11 cellular contexts compared by ENCODE assay signal in the genomic region with DNA sequence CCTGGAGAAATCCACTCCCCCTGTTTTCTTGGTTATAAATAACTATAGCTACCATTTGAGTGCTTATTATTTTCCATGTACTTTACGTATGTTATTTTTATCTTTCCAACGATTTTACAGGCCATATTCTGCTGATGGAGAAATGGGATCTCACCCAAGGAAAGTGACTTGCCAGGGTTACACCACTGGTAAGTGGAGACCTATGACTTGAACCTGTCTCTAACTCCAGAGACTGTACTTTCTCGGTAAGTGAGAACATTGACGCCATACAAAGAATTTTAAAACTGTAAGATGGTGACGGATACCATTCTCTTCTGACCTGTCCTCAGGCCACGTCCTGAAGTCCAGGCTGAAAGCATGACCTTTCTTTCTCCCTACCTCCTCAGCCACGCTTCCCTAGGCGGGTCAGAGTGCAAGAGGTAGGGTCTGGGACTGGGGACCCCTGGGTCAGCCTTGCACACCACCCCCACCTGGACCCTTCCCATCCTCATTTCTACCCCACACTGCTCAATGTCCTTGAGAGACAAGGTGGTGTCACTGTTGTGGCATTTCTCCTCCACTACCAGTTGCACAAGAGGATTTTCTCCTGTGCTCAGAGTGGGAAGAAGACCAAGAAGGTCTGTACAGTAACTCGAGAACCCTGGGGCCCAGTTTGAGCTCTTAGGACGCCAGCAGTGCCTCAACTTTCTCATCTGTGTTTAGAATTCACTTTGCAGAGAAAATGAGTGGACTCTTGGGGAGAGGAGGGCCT. TPM values are rescaled to one million over a fixed set of nuclear protein-coding genes. Genes with fewer than 3 reads are reported as not detected.
DNase-seq lines count a peak whose midpoint lies in the region; ATAC-seq and TF ChIP-seq lines count a peak whose summit lies in the region.
"Had no signal": no experiment of that assay in that cellular context is flagged by ENCODE, and none has a peak within 500 bp of the region (broad histone marks: within the 10 kb centered on the region; RNA-seq: fewer than 3 reads in every experiment).

No MANE protein-coding gene starts in this region.

- no peak for DNase-seq in activated CD8-positive, alpha-beta T cell treated with anti-CD3 and anti-CD28 coated beads for 36 hours
- DNase-seq in activated CD8-positive, alpha-beta T cell treated with anti-CD3 and anti-CD28 coated beads, Interleukin-2, amount 10 ng/mL, durations not matched to agents 7 days and 5 days: no peak
- peak; percentile 8 for DNase-seq in amniotic epithelial cell (ENCODE audit: low read depth)
- no peak for DNase-seq in mesothelial cell of epicardium (ENCODE audit: low spot score in 2 of 2, unreplicated experiment in 2 of 2)
- DNase-seq in NOMO-1 (lab: John Stamatoyannopoulos, UW; ENCODE audit: unreplicated experiment in 2 of 2): no peak
- DNase-seq: PC-3, upper lobe of left lung had no signal

- peaks cover 33% of the 10 kb centered on the region for H3K27me3 Mint-ChIP-seq in activated CD8-positive, alpha-beta T cell treated with anti-CD3 and anti-CD28 coated beads for 36 hours
- peaks cover 51% of the 10 kb centered on the region for H3K27me3 Mint-ChIP-seq in activated CD8-positive, alpha-beta T cell treated with anti-CD3 and anti-CD28 coated beads, Interleukin-2, amount 10 ng/mL, durations not matched to agents 7 days and 5 days (ENCODE audit: low read depth)
- H3K27me3 Mint-ChIP-seq in mesothelial cell of epicardium (ENCODE audit: low read depth): peaks cover 75% of the 10 kb centered on the region

- TF ChIP-seq CTCF in activated CD8-positive, alpha-beta T cell treated with anti-CD3 and anti-CD28 coated beads for 36 hours (IDR thresholded peaks at IDR 0.05): no peak
- TF ChIP-seq CTCF in mesothelial cell of epicardium (IDR thresholded peaks at IDR 0.05; ENCODE audit: unreplicated experiment): no peak

- CTCF ChIA-PET in activated CD8-positive, alpha-beta T cell treated with anti-CD3 and anti-CD28 coated beads for 36 hours (lab: Charles Lee): interaction anchor here (0.9 to 10.0 kb wide), 4 partner anchors 75 to 131 kb away, joined by 3 to 253 read pairs (median 3); no protein-coding TSS in a partner anchor
- CTCF ChIA-PET in activated CD8-positive, alpha-beta T cell treated with anti-CD3 and anti-CD28 coated beads, Interleukin-2, amount 10 ng/mL, durations not matched to agents 7 days and 5 days (lab: Charles Lee): interaction anchor here (1.6 to 9.7 kb wide), 2 partner anchors 76 to 91 kb away, joined by 7 to 275 read pairs; no protein-coding TSS in a partner anchor

- intact Hi-C loops in activated CD8-positive, alpha-beta T cell treated with anti-CD3 and anti-CD28 coated beads for 36 hours (cut with micrococcal nuclease): loop anchor here (5.0 kb wide), 2 partner anchors 58 to 133 kb away; no protein-coding TSS in a partner anchor

- no peaks in the 10 kb centered on the region for H3K36me3 Mint-ChIP-seq in activated CD8-positive, alpha-beta T cell treated with anti-CD3 and anti-CD28 coated beads for 36 hours (ENCODE audit: low read depth)
- no peaks in the 10 kb centered on the region for H3K36me3 Mint-ChIP-seq in activated CD8-positive, alpha-beta T cell treated with anti-CD3 and anti-CD28 coated beads, Interleukin-2, amount 10 ng/mL, durations not matched to agents 7 days and 5 days (ENCODE audit: low read depth)
- H3K36me3 Mint-ChIP-seq in mesothelial cell of epicardium: peaks cover 2% of the 10 kb centered on the region

- no peaks in the 10 kb centered on the region for H3K36me3 ChIP-seq in subcutaneous abdominal adipose tissue (ENCODE audit: control insufficient read depth in 5 of 5, insufficient read depth in 5 of 5, low read length in 5 of 5)
- H3K36me3 ChIP-seq: adrenal gland, upper lobe of left lung had no signal

- H3K9me3 ChIP-seq in subcutaneous abdominal adipose tissue (ENCODE audit: control insufficient read depth in 5 of 5, low read length in 5 of 5): no peaks in the 10 kb centered on the region
- H3K9me3 ChIP-seq: adrenal gland, upper lobe of left lung had no signal

- peak overlapping the region; percentile 60 for H3K4me3 Mint-ChIP-seq in activated CD8-positive, alpha-beta T cell treated with anti-CD3 and anti-CD28 coated beads for 36 hours
- no peak overlapping the region for H3K4me3 Mint-ChIP-seq in activated CD8-positive, alpha-beta T cell treated with anti-CD3 and anti-CD28 coated beads, Interleukin-2, amount 10 ng/mL, durations not matched to agents 7 days and 5 days
- peak overlapping the region; percentile 72 for H3K4me3 Mint-ChIP-seq in mesothelial cell of epicardium

- no peaks in the 10 kb centered on the region for H3K9me3 Mint-ChIP-seq in activated CD8-positive, alpha-beta T cell treated with anti-CD3 and anti-CD28 coated beads for 36 hours
- no peaks in the 10 kb centered on the region for H3K9me3 Mint-ChIP-seq in activated CD8-positive, alpha-beta T cell treated with anti-CD3 and anti-CD28 coated beads, Interleukin-2, amount 10 ng/mL, durations not matched to agents 7 days and 5 days (ENCODE audit: insufficient read depth)
- no peaks in the 10 kb centered on the region for H3K9me3 Mint-ChIP-seq in mesothelial cell of epicardium

- peaks cover 11 to 75% (median 64%) of the 10 kb centered on the region in 5 donors for H3K4me1 ChIP-seq in subcutaneous abdominal adipose tissue (ENCODE audit: control insufficient read depth in 5 of 5, insufficient read depth in 5 of 5, low read length in 5 of 5)

- POLR2A ChIA-PET in activated CD8-positive, alpha-beta T cell treated with anti-CD3 and anti-CD28 coated beads for 36 hours (lab: Charles Lee): interaction anchor here (0.6 kb wide), 1 partner anchor 104 kb away, joined by 3 read pairs; no protein-coding TSS in a partner anchor
- POLR2A ChIA-PET in activated CD8-positive, alpha-beta T cell treated with anti-CD3 and anti-CD28 coated beads, Interleukin-2, amount 10 ng/mL, durations not matched to agents 7 days and 5 days (lab: Charles Lee): no interaction called here

- ATAC-seq in activated CD8-positive, alpha-beta T cell treated with anti-CD3 and anti-CD28 coated beads for 36 hours: no peak
- no peak for ATAC-seq in activated CD8-positive, alpha-beta T cell treated with anti-CD3 and anti-CD28 coated beads, Interleukin-2, amount 10 ng/mL, durations not matched to agents 7 days and 5 days
- ATAC-seq in GM19035 (IDR thresholded peaks at IDR 0.05; ENCODE audit: unreplicated experiment) (no peak), HG02885 (IDR thresholded peaks at IDR 0.05; ENCODE audit: poor library complexity, unreplicated experiment) (no peak)
- ATAC-seq: PC-3 had no signal

- H3K4me3 ChIP-seq in subcutaneous abdominal adipose tissue (ENCODE audit: low read depth in 1 of 5, low read length in 5 of 5): peak overlapping the region; percentile 31 to 65 (median 63)

- no peaks in the 10 kb centered on the region for H3K27me3 ChIP-seq in subcutaneous abdominal adipose tissue (ENCODE audit: control insufficient read depth in 5 of 5, insufficient read depth in 4 of 5, low read length in 5 of 5)
- H3K27me3 ChIP-seq: adrenal gland, upper lobe of left lung had no signal

- H3K4me1 Mint-ChIP-seq in activated CD8-positive, alpha-beta T cell treated with anti-CD3 and anti-CD28 coated beads for 36 hours (ENCODE audit: low read depth): peaks cover 4% of the 10 kb centered on the region
- peaks cover 15% of the 10 kb centered on the region for H3K4me1 Mint-ChIP-seq in activated CD8-positive, alpha-beta T cell treated with anti-CD3 and anti-CD28 coated beads, Interleukin-2, amount 10 ng/mL, durations not matched to agents 7 days and 5 days (ENCODE audit: low read depth)
- H3K4me1 Mint-ChIP-seq in mesothelial cell of epicardium: peaks cover 17% of the 10 kb centered on the region

- peak overlapping the region; percentile 90 for H3K27ac ChIP-seq in subcutaneous abdominal adipose tissue (ENCODE audit: low read depth, low read length)

- no peak overlapping the region for H3K27ac Mint-ChIP-seq in activated CD8-positive, alpha-beta T cell treated with anti-CD3 and anti-CD28 coated beads for 36 hours
- H3K27ac Mint-ChIP-seq in activated CD8-positive, alpha-beta T cell treated with anti-CD3 and anti-CD28 coated beads, Interleukin-2, amount 10 ng/mL, durations not matched to agents 7 days and 5 days: no peak overlapping the region
- H3K27ac Mint-ChIP-seq in mesothelial cell of epicardium: no peak overlapping the region

- peak overlapping the region in 1 of 5 donors; percentile 60 for H3K9ac ChIP-seq in subcutaneous abdominal adipose tissue (ENCODE audit: low read length in 5 of 5)

RNA-seq across cellular contexts. Expression of gene CD34, which starts 49.2 kb away (rescaled TPM):
- total RNA-seq in activated CD8-positive, alpha-beta T cell treated with anti-CD3 and anti-CD28 coated beads for 36 hours: under 1 TPM; 0.04 to 0.05 TPM
- total RNA-seq in activated CD8-positive, alpha-beta T cell treated with anti-CD3 and anti-CD28 coated beads, Interleukin-2, amount 10 ng/mL, durations not matched to agents 7 days and 5 days: not detected
- total RNA-seq in mesothelial cell of epicardium: 1.2 to 1.6 TPM (median 1.2 TPM) in 3 replicates
- total RNA-seq: PC-3 had no signal
